In genomic region chr3:134667461-134667860, GRCh38 we compare ENCODE assay signal across 24 cellular contexts. TPM values are rescaled to one million over a fixed set of nuclear protein-coding genes. Genes with fewer than 3 reads are reported as not detected.
DNase-seq lines count a peak whose midpoint lies in the region; ATAC-seq and TF ChIP-seq lines count a peak whose summit lies in the region.
"Had no signal": no experiment of that assay in that cellular context is flagged by ENCODE, and none has a peak within 500 bp of the region (broad histone marks: within the 10 kb centered on the region; RNA-seq: fewer than 3 reads in every experiment).

No MANE protein-coding gene starts in this region.

- no peaks in the 10 kb centered on the region for H3K36me3 Mint-ChIP-seq in T-helper 2 cell treated with Interferon-gamma antibody and Interleukin-4, amounts not matched to agents 5 μg/mL and 100 μg/mL, for 36 hours (ENCODE audit: low read depth)
- no peaks in the 10 kb centered on the region for H3K36me3 Mint-ChIP-seq in naive thymus-derived CD4-positive, alpha-beta T cell
- H3K36me3 Mint-ChIP-seq: CD4-positive, CD25-positive, alpha-beta regulatory T cell; CD8-positive, alpha-beta memory T cell; IgD-negative memory B cell had no signal

- TF ChIP-seq CTCF in coronary artery (IDR thresholded peaks at IDR 0.05): no peak

- no peaks in the 10 kb centered on the region for H3K36me3 ChIP-seq in naive thymus-derived CD4-positive, alpha-beta T cell (ENCODE audit: control insufficient read depth in 2 of 3, insufficient read depth in 3 of 3, low read length in 3 of 3)
- H3K36me3 ChIP-seq: BE2C had no signal

- H3K9me3 Mint-ChIP-seq in T-helper 2 cell treated with Interferon-gamma antibody and Interleukin-4, amounts not matched to agents 5 μg/mL and 100 μg/mL, for 36 hours: no peaks in the 10 kb centered on the region
- peaks cover 0 to 5% (median under 1%) of the 10 kb centered on the region in 11 donors for H3K9me3 Mint-ChIP-seq in naive thymus-derived CD4-positive, alpha-beta T cell

- ATAC-seq in GM18519 (IDR thresholded peaks at IDR 0.05; ENCODE audit: low FRiP score, unreplicated experiment) (no peak), GM19467 (IDR thresholded peaks at IDR 0.05; ENCODE audit: unreplicated experiment) (no peak)
- ATAC-seq in naive thymus-derived CD4-positive, alpha-beta T cell: no peak
- ATAC-seq: GM12878, HepG2 had no signal

- H3K4me3 ChIP-seq in coronary artery: no peak overlapping the region
- no peak overlapping the region for H3K4me3 ChIP-seq in naive thymus-derived CD4-positive, alpha-beta T cell (ENCODE audit: low read length)
- H3K4me3 ChIP-seq: GM12878, GM23248 had no signal

- H3K27ac ChIP-seq in coronary artery: no peak overlapping the region
- H3K27ac ChIP-seq in naive thymus-derived CD4-positive, alpha-beta T cell (ENCODE audit: low read depth, low read length): no peak overlapping the region
- H3K27ac ChIP-seq: GM23248 had no signal

- no peaks in the 10 kb centered on the region for H3K4me1 Mint-ChIP-seq in T-helper 2 cell treated with Interferon-gamma antibody and Interleukin-4, amounts not matched to agents 5 μg/mL and 100 μg/mL, for 36 hours (ENCODE audit: low read depth)
- H3K4me1 Mint-ChIP-seq in naive thymus-derived CD4-positive, alpha-beta T cell: no peaks in the 10 kb centered on the region
- H3K4me1 Mint-ChIP-seq: CD4-positive, CD25-positive, alpha-beta regulatory T cell; CD8-positive, alpha-beta memory T cell; IgD-negative memory B cell had no signal

- no peaks in the 10 kb centered on the region for H3K9me3 ChIP-seq in naive thymus-derived CD4-positive, alpha-beta T cell (ENCODE audit: control insufficient read depth in 2 of 3, low read length in 3 of 3)
- H3K9me3 ChIP-seq: BE2C had no signal

- no peaks in the 10 kb centered on the region for H3K4me1 ChIP-seq in naive thymus-derived CD4-positive, alpha-beta T cell (ENCODE audit: control insufficient read depth in 2 of 2, insufficient read depth in 2 of 2, low read length in 2 of 2)
- H3K4me1 ChIP-seq: BE2C had no signal

- POLR2A ChIA-PET in naive thymus-derived CD4-positive, alpha-beta T cell (lab: Charles Lee): no interaction called here

- DNase-seq in M059J (ENCODE audit: low read depth): peak; percentile 22
- DNase-seq in coronary artery (ENCODE audit: low spot score): peak; percentile 24
- peak; percentile 49 for DNase-seq in left kidney (ENCODE audit: low read depth, low spot score)
- DNase-seq in renal cortical epithelial cell (ENCODE audit: low read depth): peak; percentile 16
- no peak for DNase-seq in T-helper 2 cell treated with Interferon-gamma antibody and Interleukin-4, amounts not matched to agents 5 μg/mL and 100 μg/mL, for 36 hours (ENCODE audit: low spot score)
- no peak for DNase-seq in naive thymus-derived CD4-positive, alpha-beta T cell
- DNase-seq: ACHN; BE2C; C1 segment of cervical spinal cord; CD4-positive, CD25-positive, alpha-beta regulatory T cell; CD8-positive, alpha-beta memory T cell; COR-L47; DMS 273 treated with DMSO at 0.1 percent for 48 hours; DMS53; DND-41; EL; HFFc6 had no signal

- CTCF ChIA-PET in naive thymus-derived CD4-positive, alpha-beta T cell (lab: Charles Lee): no interaction called here

- no peak overlapping the region for H3K4me3 Mint-ChIP-seq in T-helper 2 cell treated with Interferon-gamma antibody and Interleukin-4, amounts not matched to agents 5 μg/mL and 100 μg/mL, for 36 hours
- no peak overlapping the region for H3K4me3 Mint-ChIP-seq in naive thymus-derived CD4-positive, alpha-beta T cell
- H3K4me3 Mint-ChIP-seq: CD4-positive, CD25-positive, alpha-beta regulatory T cell; CD8-positive, alpha-beta memory T cell; HFFc6; IgD-negative memory B cell had no signal

- intact Hi-C loops in naive thymus-derived CD4-positive, alpha-beta T cell (cut with micrococcal nuclease): no loop called here

- H3K27ac Mint-ChIP-seq in T-helper 2 cell treated with Interferon-gamma antibody and Interleukin-4, amounts not matched to agents 5 μg/mL and 100 μg/mL, for 36 hours: no peak overlapping the region
- H3K27ac Mint-ChIP-seq in naive thymus-derived CD4-positive, alpha-beta T cell: no peak overlapping the region
- H3K27ac Mint-ChIP-seq: CD4-positive, CD25-positive, alpha-beta regulatory T cell; CD8-positive, alpha-beta memory T cell had no signal

- H3K27me3 Mint-ChIP-seq in T-helper 2 cell treated with Interferon-gamma antibody and Interleukin-4, amounts not matched to agents 5 μg/mL and 100 μg/mL, for 36 hours (ENCODE audit: low read depth): no peaks in the 10 kb centered on the region
- peaks cover 0 to 29% (median 5%) of the 10 kb centered on the region in 5 donors for H3K27me3 Mint-ChIP-seq in naive thymus-derived CD4-positive, alpha-beta T cell
- H3K27me3 Mint-ChIP-seq: CD4-positive, CD25-positive, alpha-beta regulatory T cell had no signal

- no peaks in the 10 kb centered on the region for H3K27me3 ChIP-seq in naive thymus-derived CD4-positive, alpha-beta T cell (ENCODE audit: control insufficient read depth in 2 of 2, insufficient read depth in 2 of 2, low read length in 2 of 2)
- H3K27me3 ChIP-seq: BE2C had no signal

RNA-seq across cellular contexts. Expression of gene KY, which starts 16.6 kb away (rescaled TPM):
- total RNA-seq in M059J (2014; rRNA removed; shearing (Covaris generic)): 0.66 and 0.76 TPM in 2 replicates
- 0.65 TPM in 1 of 2 replicates, not detected in the other for total RNA-seq in renal cortical epithelial cell
- not detected for total RNA-seq in naive thymus-derived CD4-positive, alpha-beta T cell
- polyA plus RNA-seq in naive thymus-derived CD4-positive, alpha-beta T cell: not detected
- total RNA-seq: CD4-positive, CD25-positive, alpha-beta regulatory T cell; CD8-positive, alpha-beta memory T cell; G401; GM12878; HepG2 had no signal
- polyA plus RNA-seq: CD4-positive, CD25-positive, alpha-beta regulatory T cell; HepG2; IgD-negative memory B cell had no signal

Comparison
In these comparisons a context has a peak if more than half of its experiments do, and no peak if none do; other contexts are left out.
1. DNase-seq: peak in M059J (single experiment), coronary artery (single experiment), left kidney (single experiment) and renal cortical epithelial cell (single experiment); none in T-helper 2 cell treated with Interferon-gamma antibody and Interleukin-4, amounts not matched to agents 5 μg/mL and 100 μg/mL, for 36 hours (single experiment) and naive thymus-derived CD4-positive, alpha-beta T cell (0 of 9).